In genomic region chr2:45637440-45637839, GRCh38 we compare ENCODE assay signal across 11 cellular contexts. TPM values are rescaled to one million over a fixed set of nuclear protein-coding genes. Genes with fewer than 3 reads are reported as not detected.
DNase-seq lines count a peak whose midpoint lies in the region; ATAC-seq and TF ChIP-seq lines count a peak whose summit lies in the region.
"Had no signal": no experiment of that assay in that cellular context is flagged by ENCODE, and none has a peak within 500 bp of the region (broad histone marks: within the 10 kb centered on the region; RNA-seq: fewer than 3 reads in every experiment).

No MANE protein-coding gene starts in this region.

- H3K36me3 ChIP-seq in upper lobe of left lung (no peaks in the 10 kb centered on the region), OCI-LY7 (ENCODE audit: insufficient read depth, low read length) (no peaks in the 10 kb centered on the region)

- 69 to 75% methylated on average over 5 of the region's 5 CpGs for WGBS in upper lobe of left lung, 2 donors

- peak in 1 of 4 donors; percentile 15 for TF ChIP-seq EP300 in upper lobe of left lung (IDR thresholded peaks at IDR 0.05)

- H3K27me3 Mint-ChIP-seq in activated T-cell treated with anti-CD3 and anti-CD28 coated beads, Interleukin-2, amount 50 U/mL, for 72 hours (ENCODE audit: low read depth), result peaks cover 67% of the 10 kb centered on the region
- H3K27me3 Mint-ChIP-seq in activated T-cell treated with anti-CD3 and anti-CD28 coated beads, Interleukin-2, amount 50 U/mL, for 4 hours (ENCODE audit: low read depth), result peaks cover 43% of the 10 kb centered on the region

- H3K79me2 ChIP-seq in OCI-LY7 (ENCODE audit: insufficient read depth, low read depth, low read length), result no peaks in the 10 kb centered on the region

- CTCF ChIA-PET in OCI-LY7 (lab: Charles Lee; ENCODE audit: unreplicated experiment), result no interaction called here

- peaks cover 7% of the 10 kb centered on the region for H3K4me1 Mint-ChIP-seq in activated T-cell treated with anti-CD3 and anti-CD28 coated beads, Interleukin-2, amount 50 U/mL, for 72 hours (ENCODE audit: low read depth)
- no peaks in the 10 kb centered on the region for H3K4me1 Mint-ChIP-seq in activated T-cell treated with anti-CD3 and anti-CD28 coated beads, Interleukin-2, amount 50 U/mL, for 4 hours (ENCODE audit: low read depth)
- H3K4me1 Mint-ChIP-seq: endodermal cell, mesothelial cell of epicardium had no signal

- no TSS peak for BruUV-seq in OCI-LY7 (replicated peaks; lab: Mats Ljungman, UMichigan)

- H3K4me3 Mint-ChIP-seq in activated T-cell treated with anti-CD3 and anti-CD28 coated beads, Interleukin-2, amount 50 U/mL, for 72 hours, result peak overlapping the region in 1 of 2 donors; percentile 9
- no peak overlapping the region for H3K4me3 Mint-ChIP-seq in activated T-cell treated with anti-CD3 and anti-CD28 coated beads, Interleukin-2, amount 50 U/mL, for 4 hours
- H3K4me3 Mint-ChIP-seq: endodermal cell, mesothelial cell of epicardium had no signal

- intact Hi-C loops in OCI-LY7 (cut with micrococcal nuclease; ENCODE audit: unreplicated experiment), result loop anchor here (5.0 kb wide), 1 partner anchor 430 kb away; no protein-coding TSS in a partner anchor

- H3K9me3 ChIP-seq in upper lobe of left lung, result no peaks in the 10 kb centered on the region
- no peaks in the 10 kb centered on the region for H3K9me3 ChIP-seq in OCI-LY7 (ENCODE audit: low read length)

- H3K9me3 Mint-ChIP-seq in activated T-cell treated with anti-CD3 and anti-CD28 coated beads, Interleukin-2, amount 50 U/mL, for 72 hours, result no peaks in the 10 kb centered on the region
- H3K9me3 Mint-ChIP-seq in activated T-cell treated with anti-CD3 and anti-CD28 coated beads, Interleukin-2, amount 50 U/mL, for 4 hours, result no peaks in the 10 kb centered on the region
- H3K9me3 Mint-ChIP-seq: endodermal cell, mesothelial cell of epicardium had no signal

- H4K20me1 ChIP-seq in OCI-LY7 (ENCODE audit: insufficient read depth, low read length), result no peaks in the 10 kb centered on the region

- H3K27ac Mint-ChIP-seq in activated T-cell treated with anti-CD3 and anti-CD28 coated beads, Interleukin-2, amount 50 U/mL, for 72 hours, result no peak overlapping the region
- H3K27ac Mint-ChIP-seq: endodermal cell, mesothelial cell of epicardium had no signal

- H2AFZ ChIP-seq in OCI-LY7 (ENCODE audit: low read length), result no peak overlapping the region

- H3K27ac ChIP-seq in upper lobe of left lung (no peak overlapping the region), OCI-LY7 (ENCODE audit: low read depth, low read length, poor library complexity, severe bottlenecking) (no peak overlapping the region)

- ATAC-seq in activated T-cell treated with anti-CD3 and anti-CD28 coated beads, Interleukin-2, amount 50 U/mL, for 72 hours (replicated peaks in 1 of 2), result peak; percentile 87 to 95
- no peak for ATAC-seq in activated T-cell treated with anti-CD3 and anti-CD28 coated beads, Interleukin-2, amount 50 U/mL, for 4 hours
- peak in 1 of 2 donors; percentile 44 for ATAC-seq in upper lobe of left lung (ENCODE audit: low FRiP score in 2 of 2)
- ATAC-seq in HG02588 (IDR thresholded peaks at IDR 0.05; ENCODE audit: unreplicated experiment), result no peak

- H3K4me3 ChIP-seq in astrocyte of the spinal cord (ENCODE audit: low read depth, low read length) (no peak overlapping the region), upper lobe of left lung (no peak overlapping the region), OCI-LY7 (ENCODE audit: low read depth, low read length, poor library complexity, severe bottlenecking) (no peak overlapping the region)

- peak; percentile 27 to 31 for DNase-seq in activated T-cell treated with anti-CD3 and anti-CD28 coated beads, Interleukin-2, amount 50 U/mL, for 72 hours
- DNase-seq in activated T-cell treated with anti-CD3 and anti-CD28 coated beads, Interleukin-2, amount 50 U/mL, for 4 hours, result no peak
- peak; percentile 91 for DNase-seq in HT1080 (ENCODE audit: low read depth)
- DNase-seq in astrocyte of the spinal cord (ENCODE audit: low read depth, low spot score), result peak; percentile 69
- peak; percentile 30 to 31 for DNase-seq in upper lobe of left lung
- DNase-seq in LoVo (ENCODE audit: low spot score), result no peak
- DNase-seq in OCI-LY7 (ENCODE audit: low spot score), result no peak
- DNase-seq: endodermal cell; stimulated activated CD4-positive, alpha-beta T cell treated with anti-CD3 and anti-CD28 coated beads, Interleukin-1b, Interleukin-23, amount 100 ng/mL, for 48 hours had no signal

- no peak for TF ChIP-seq POLR2A in upper lobe of left lung (IDR thresholded peaks at IDR 0.05)

- H3K4me2 ChIP-seq in OCI-LY7 (ENCODE audit: low read length), result no peak overlapping the region

- in situ Hi-C loops in astrocyte of the spinal cord (cut with HindIII; ENCODE audit: low sequenced_read_pairs), result no loop called here

- POLR2A ChIA-PET in OCI-LY7 (lab: Charles Lee), result no interaction called here

- TF ChIP-seq CTCF in astrocyte of the spinal cord (IDR thresholded peaks at IDR 0.05; ENCODE audit: low read depth, low read length), result no peak
- no peak for TF ChIP-seq CTCF in upper lobe of left lung (IDR thresholded peaks at IDR 0.05)
- no peak for TF ChIP-seq CTCF in OCI-LY7 (conservative IDR thresholded peaks at IDR 0.05; ENCODE audit: low read length)

- H3K36me3 Mint-ChIP-seq in activated T-cell treated with anti-CD3 and anti-CD28 coated beads, Interleukin-2, amount 50 U/mL, for 72 hours (ENCODE audit: insufficient read depth in 2 of 2), result no peaks in the 10 kb centered on the region
- no peaks in the 10 kb centered on the region for H3K36me3 Mint-ChIP-seq in activated T-cell treated with anti-CD3 and anti-CD28 coated beads, Interleukin-2, amount 50 U/mL, for 4 hours (ENCODE audit: insufficient read depth)
- H3K36me3 Mint-ChIP-seq: mesothelial cell of epicardium had no signal

- H3K9me2 ChIP-seq in OCI-LY7 (ENCODE audit: insufficient read depth, low read length), result no peaks in the 10 kb centered on the region

- H3K4me1 ChIP-seq in upper lobe of left lung (no peaks in the 10 kb centered on the region), OCI-LY7 (ENCODE audit: insufficient read depth, low read length, poor library complexity, severe bottlenecking) (no peaks in the 10 kb centered on the region)

- H3K27me3 ChIP-seq in upper lobe of left lung, result no peaks in the 10 kb centered on the region

RNA-seq across cellular contexts. Expression of gene PRKCE, which starts 14.0 kb away (rescaled TPM):
- 10 to 100 TPM; 19.3 to 35.3 TPM for total RNA-seq in activated T-cell treated with anti-CD3 and anti-CD28 coated beads, Interleukin-2, amount 50 U/mL, for 72 hours
- total RNA-seq in activated T-cell treated with anti-CD3 and anti-CD28 coated beads, Interleukin-2, amount 50 U/mL, for 4 hours, result 1 to 10 TPM; 9.1 to 9.5 (median 9.2) TPM
- total RNA-seq in HT1080 (2014; rRNA removed; shearing (Covaris generic)), result 31.7 and 32.4 TPM in 2 replicates
- 30.4 and 41.4 TPM in 2 replicates for polyA plus RNA-seq in HT1080 (2015; cell fraction: cytosol; rRNA removed)
- polyA plus RNA-seq in HT1080 (2015; cell fraction: nucleus; rRNA removed), result 33.1 and 44.0 TPM in 2 replicates
- total RNA-seq in upper lobe of left lung (100 to 1,000 TPM in 2 of 6 donors, 10 to 100 TPM in 4; 54.9 to 124 (median 75.6) TPM), OCI-LY7 (2022) (42.1 and 50.2 TPM in 2 replicates)
- total RNA-seq in OCI-LY7 (2014; rRNA removed; shearing (Covaris generic)), result 13.6 and 17.0 TPM in 2 replicates

RNA-seq across cellular contexts. Expression of gene SRBD1, which starts 26.4 kb away (rescaled TPM):
- total RNA-seq in activated T-cell treated with anti-CD3 and anti-CD28 coated beads, Interleukin-2, amount 50 U/mL, for 72 hours, result 10 to 100 TPM; 19.0 to 20.3 TPM
- total RNA-seq in activated T-cell treated with anti-CD3 and anti-CD28 coated beads, Interleukin-2, amount 50 U/mL, for 4 hours, result 10 to 100 TPM; 13.8 to 18.4 (median 15.5) TPM
- total RNA-seq in HT1080 (2014; rRNA removed; shearing (Covaris generic)), result 17.0 and 19.0 TPM in 2 replicates
- polyA plus RNA-seq in HT1080 (2015; cell fraction: cytosol; rRNA removed), result 13.4 and 14.0 TPM in 2 replicates
- 21.1 and 30.2 TPM in 2 replicates for polyA plus RNA-seq in HT1080 (2015; cell fraction: nucleus; rRNA removed)
- total RNA-seq in upper lobe of left lung (10 to 100 TPM; 16.4 to 38.3 (median 19.0) TPM), OCI-LY7 (2022) (16.0 and 17.6 TPM in 2 replicates)
- total RNA-seq in OCI-LY7 (2014; rRNA removed; shearing (Covaris generic)), result 13.9 and 15.5 TPM in 2 replicates

Comparison
In these comparisons a context has a peak if more than half of its experiments do, and no peak if none do; other contexts are left out.
1. ATAC-seq: peak in activated T-cell treated with anti-CD3 and anti-CD28 coated beads, Interleukin-2, amount 50 U/mL, for 72 hours (2 of 2); none in activated T-cell treated with anti-CD3 and anti-CD28 coated beads, Interleukin-2, amount 50 U/mL, for 4 hours (0 of 2) and HG02588 (single experiment).
2. DNase-seq: peak in activated T-cell treated with anti-CD3 and anti-CD28 coated beads, Interleukin-2, amount 50 U/mL, for 72 hours (2 of 2), HT1080 (single experiment), astrocyte of the spinal cord (single experiment) and upper lobe of left lung (2 of 2); none in activated T-cell treated with anti-CD3 and anti-CD28 coated beads, Interleukin-2, amount 50 U/mL, for 4 hours (single experiment), LoVo (single experiment) and OCI-LY7 (single experiment).